Comparison of ENCODE assay signal across 19 cellular contexts in the genomic region with DNA sequence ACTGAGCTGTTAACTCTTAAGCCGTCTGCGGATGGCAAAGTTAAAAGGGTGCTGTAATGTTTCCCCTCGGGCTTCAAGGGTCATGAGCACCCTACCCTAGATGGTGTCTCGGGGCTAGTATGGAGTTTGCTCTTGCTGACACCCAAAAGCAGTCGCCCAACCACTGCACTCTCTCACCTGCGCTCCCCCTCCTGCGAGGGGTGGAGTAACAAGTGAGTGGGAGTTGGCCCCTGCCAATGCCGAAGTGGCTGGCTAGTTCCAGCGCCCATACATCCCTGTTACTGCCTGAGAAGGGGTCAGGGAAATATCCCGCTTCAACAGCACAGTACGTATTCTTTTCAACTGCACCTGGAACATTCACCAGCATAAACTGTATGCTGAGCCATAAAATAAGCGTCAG.
"Had no signal": no experiment of that assay in that cellular context is flagged by ENCODE, and none has a peak within 500 bp of the region (broad histone marks: within the 10 kb centered on the region; RNA-seq: fewer than 3 reads in every experiment).

No MANE protein-coding gene starts in this region.

- H3K4me1 ChIP-seq: esophagus muscularis mucosa, gastrocnemius medialis, heart right ventricle, tibial artery, upper lobe of left lung, uterus had no signal

- H3K27me3 Mint-ChIP-seq: naive thymus-derived CD4-positive, alpha-beta T cell; stimulated activated memory B cell treated with anti-CD40 and anti-IgM and Interleukin-4, amounts not matched to agents 10 μg/mL and 1 μg/mL and 100 μg/mL, for 72 hours; stimulated activated naive CD8-positive, alpha-beta T cell treated with anti-CD3 and anti-CD28 coated beads, Interleukin-15, Interleukin-2, amounts not matched to agents 100 ng/mL and 50 ng/mL, for 24 hours had no signal

- H3K36me3 ChIP-seq: esophagus muscularis mucosa, gastrocnemius medialis, neutrophil, upper lobe of left lung, uterus had no signal

- H3K9me3 ChIP-seq: gastrocnemius medialis, neutrophil, upper lobe of left lung had no signal

- H3K4me3 ChIP-seq: esophagus muscularis mucosa, gastrocnemius medialis, heart right ventricle, spleen, tibial artery, upper lobe of left lung, uterus had no signal

- DNase-seq: effector memory CD4-positive, alpha-beta T cell; gastrocnemius medialis; heart right ventricle; hypothalamus; kidney glomerular epithelial cell; naive thymus-derived CD4-positive, alpha-beta T cell; posterior cingulate gyrus; spleen; stimulated activated CD4-positive, alpha-beta T cell treated with anti-CD3 and anti-CD28 coated beads, Interleukin-15, amount 100 ng/mL, for 24 hours; stimulated activated CD4-positive, alpha-beta T cell treated with anti-CD3 and anti-CD28 coated beads, Interleukin-1b, Interleukin-23, amount 100 ng/mL, for 48 hours; stimulated activated CD4-positive, alpha-beta T cell treated with anti-CD3 and anti-CD28 coated beads, Interleukin-4, amount 100 ng/mL, for 24 hours; tibial artery; upper lobe of left lung; uterus had no signal

- H3K27me3 ChIP-seq: esophagus muscularis mucosa, gastrocnemius medialis, heart right ventricle, neutrophil, spleen, tibial artery, upper lobe of left lung, uterus had no signal

- H3K27ac Mint-ChIP-seq: naive thymus-derived CD4-positive, alpha-beta T cell; stimulated activated memory B cell treated with anti-CD40 and anti-IgM and Interleukin-4, amounts not matched to agents 10 μg/mL and 1 μg/mL and 100 μg/mL, for 72 hours; stimulated activated naive CD8-positive, alpha-beta T cell treated with anti-CD3 and anti-CD28 coated beads, Interleukin-15, Interleukin-2, amounts not matched to agents 100 ng/mL and 50 ng/mL, for 24 hours had no signal

- H3K4me3 Mint-ChIP-seq: stimulated activated memory B cell treated with anti-CD40 and anti-IgM and Interleukin-4, amounts not matched to agents 10 μg/mL and 1 μg/mL and 100 μg/mL, for 72 hours; stimulated activated naive CD8-positive, alpha-beta T cell treated with anti-CD3 and anti-CD28 coated beads, Interleukin-15, Interleukin-2, amounts not matched to agents 100 ng/mL and 50 ng/mL, for 24 hours had no signal

- ATAC-seq: gastrocnemius medialis; heart right ventricle; naive thymus-derived CD4-positive, alpha-beta T cell; sciatic nerve; stimulated activated memory B cell treated with anti-CD40 and anti-IgM and Interleukin-4, amounts not matched to agents 10 μg/mL and 1 μg/mL and 100 μg/mL, for 72 hours had no signal
